16 cellular contexts compared by ENCODE assay signal in genomic region chr18:60599267-60599666, GRCh38.
DNase-seq lines count a peak whose midpoint lies in the region; ATAC-seq, FAIRE-seq and TF ChIP-seq lines count a peak whose summit lies in the region.
"Had no signal": no experiment of that assay in that cellular context is flagged by ENCODE, and none has a peak within 500 bp of the region (broad histone marks: within the 10 kb centered on the region; RNA-seq: fewer than 3 reads in every experiment).

No MANE protein-coding gene starts in this region.

- H3K4me3 ChIP-seq in left lung (no peak overlapping the region), kidney (ENCODE audit: low read length in 2 of 2) (no peak overlapping the region)

- TF ChIP-seq CTCF in left lung (IDR thresholded peaks at IDR 0.05), result no peak
- TF ChIP-seq CTCF in kidney (IDR thresholded peaks at IDR 0.05; ENCODE audit: borderline replicate concordance, extremely low read depth, insufficient read depth), result no peak

- intact Hi-C loops in left lung (cut with DNase I) (no loop called here), kidney (cut with DNase I) (no loop called here)

- no peak overlapping the region for H3K27ac ChIP-seq in left lung
- no peak overlapping the region for H3K27ac ChIP-seq in kidney (ENCODE audit: low read depth in 2 of 2, low read length in 2 of 2)
- H3K27ac ChIP-seq: HL-60, parathyroid adenoma had no signal

- no peak overlapping the region for H3K9ac ChIP-seq in kidney (ENCODE audit: low read length in 2 of 2)
- H3K9ac ChIP-seq: parathyroid adenoma had no signal

- H3K27me3 ChIP-seq in left lung, result no peaks in the 10 kb centered on the region

- H3K9me3 ChIP-seq in left lung (no peaks in the 10 kb centered on the region), kidney (ENCODE audit: control insufficient read depth in 1 of 2, low read length in 2 of 2) (no peaks in the 10 kb centered on the region)

- ATAC-seq in GM18498 (IDR thresholded peaks at IDR 0.05; ENCODE audit: unreplicated experiment), result peak; percentile 97
- ATAC-seq in GM19438 (IDR thresholded peaks at IDR 0.05; ENCODE audit: low read depth, unreplicated experiment), result peak; percentile 95
- ATAC-seq in HG02759 (IDR thresholded peaks at IDR 0.05; ENCODE audit: unreplicated experiment), result peak; percentile 95
- ATAC-seq in HG03280 (IDR thresholded peaks at IDR 0.05; ENCODE audit: unreplicated experiment), result peak; percentile 65
- ATAC-seq in left lung, result no peak
- ATAC-seq: Panc1, T-helper 17 cell had no signal

- H3K36me3 ChIP-seq in left lung, result no peaks in the 10 kb centered on the region
- H3K36me3 ChIP-seq in kidney (ENCODE audit: control insufficient read depth in 1 of 2, insufficient read depth in 2 of 2, low read length in 2 of 2), result no peaks in the 10 kb centered on the region

- H3K4me1 ChIP-seq in left lung (no peaks in the 10 kb centered on the region), kidney (ENCODE audit: control insufficient read depth in 1 of 2, insufficient read depth in 1 of 2, low read depth in 1 of 2, low read length in 2 of 2) (no peaks in the 10 kb centered on the region)
- H3K4me1 ChIP-seq: parathyroid adenoma had no signal

- no peak for FAIRE-seq in kidney (lab: Jason Lieb, UNC)

- DNase-seq in left lung (no peak), kidney (no peak), DMS 273 treated with DMSO at 0.1 percent for 48 hours (lab: John Stamatoyannopoulos, UW) (no peak), glomerular visceral epithelial cell (ENCODE audit: extremely low spot score) (no peak)
- DNase-seq: activated CD8-positive, alpha-beta memory T cell treated with anti-CD3 and anti-CD28 coated beads for 24 hours; mesendoderm; stimulated activated CD4-positive, alpha-beta T cell treated with anti-CD3 and anti-CD28 coated beads, Interleukin-15, amount 100 ng/mL, for 24 hours; stimulated activated CD8-positive, alpha-beta memory T cell treated with anti-CD3 and anti-CD28 coated beads, Interleukin-4, amount 100 ng/mL, for 48 hours; T-helper 17 cell had no signal
